Comparison of ENCODE assay signal across 13 cellular contexts in genomic region chr3:62097121-62097520, GRCh38.
"Had no signal": no experiment of that assay in that cellular context is flagged by ENCODE, and none has a peak within 500 bp of the region (broad histone marks: within the 10 kb centered on the region; RNA-seq: fewer than 3 reads in every experiment).

No MANE protein-coding gene starts in this region.

- H3K36me3 Mint-ChIP-seq: activated naive CD4-positive, alpha-beta T cell treated with anti-CD3 and anti-CD28 coated beads, Interleukin-2, amount 10 ng/mL, durations not matched to agents 7 days and 5 days; brain; stimulated activated naive B cell treated with anti-CD40 and anti-IgM and Interleukin-4, amounts not matched to agents 10 μg/mL and 1 μg/mL and 100 μg/mL, for 72 hours had no signal

- H3K9me3 Mint-ChIP-seq: activated naive CD4-positive, alpha-beta T cell treated with anti-CD3 and anti-CD28 coated beads, Interleukin-2, amount 10 ng/mL, durations not matched to agents 7 days and 5 days; activated T-helper 2 cell treated with anti-CD3 and anti-CD28 coated beads, Interferon-gamma antibody, Interleukin-2, Interleukin-4, amounts not matched to agents 10 μg/mL and 5 μg/mL and 100 μg/mL, durations not matched to agents 14 hours and 24 hours and 36 hours; brain; neural crest cell had no signal

- H3K27ac Mint-ChIP-seq: activated naive CD4-positive, alpha-beta T cell treated with anti-CD3 and anti-CD28 coated beads, Interleukin-2, amount 10 ng/mL, durations not matched to agents 7 days and 5 days; activated T-helper 2 cell treated with anti-CD3 and anti-CD28 coated beads, Interferon-gamma antibody, Interleukin-2, Interleukin-4, amounts not matched to agents 10 μg/mL and 5 μg/mL and 100 μg/mL, durations not matched to agents 14 hours and 24 hours and 36 hours; brain; stimulated activated naive B cell treated with anti-CD40 and anti-IgM and Interleukin-4, amounts not matched to agents 10 μg/mL and 1 μg/mL and 100 μg/mL, for 72 hours had no signal

- H3K36me3 ChIP-seq: adrenal gland, spleen had no signal

- DNase-seq: activated naive CD4-positive, alpha-beta T cell treated with anti-CD3 and anti-CD28 coated beads, Interleukin-2, amount 10 ng/mL, durations not matched to agents 7 days and 5 days; adrenal gland; effector memory CD4-positive, alpha-beta T cell; head of caudate nucleus; mesendoderm; spleen; stimulated activated CD4-positive, alpha-beta T cell treated with anti-CD3 and anti-CD28 coated beads, Interleukin-1b, Interleukin-23, amount 100 ng/mL, for 48 hours; stimulated activated naive B cell treated with anti-CD40 and anti-IgM and Interleukin-4, amounts not matched to agents 10 μg/mL and 1 μg/mL and 100 μg/mL, for 72 hours; T-helper 2 cell had no signal

- H3K4me1 ChIP-seq: adrenal gland, spleen had no signal

- H3K4me3 ChIP-seq: adrenal gland, spleen had no signal

- ATAC-seq: stimulated activated naive B cell treated with anti-CD40 and anti-IgM and Interleukin-4, amounts not matched to agents 10 μg/mL and 1 μg/mL and 100 μg/mL, for 72 hours had no signal

- H3K4me3 Mint-ChIP-seq: activated naive CD4-positive, alpha-beta T cell treated with anti-CD3 and anti-CD28 coated beads, Interleukin-2, amount 10 ng/mL, durations not matched to agents 7 days and 5 days; brain; neural crest cell; stimulated activated naive B cell treated with anti-CD40 and anti-IgM and Interleukin-4, amounts not matched to agents 10 μg/mL and 1 μg/mL and 100 μg/mL, for 72 hours had no signal

- H3K4me1 Mint-ChIP-seq: activated naive CD4-positive, alpha-beta T cell treated with anti-CD3 and anti-CD28 coated beads, Interleukin-2, amount 10 ng/mL, durations not matched to agents 7 days and 5 days; stimulated activated naive B cell treated with anti-CD40 and anti-IgM and Interleukin-4, amounts not matched to agents 10 μg/mL and 1 μg/mL and 100 μg/mL, for 72 hours had no signal

- H3K27me3 Mint-ChIP-seq: activated naive CD4-positive, alpha-beta T cell treated with anti-CD3 and anti-CD28 coated beads, Interleukin-2, amount 10 ng/mL, durations not matched to agents 7 days and 5 days; brain; stimulated activated naive B cell treated with anti-CD40 and anti-IgM and Interleukin-4, amounts not matched to agents 10 μg/mL and 1 μg/mL and 100 μg/mL, for 72 hours had no signal

- H3K27ac ChIP-seq: adrenal gland, spleen had no signal

- FAIRE-seq: keratinocyte had no signal

- H3K9me3 ChIP-seq: adrenal gland, spleen had no signal

- H3K27me3 ChIP-seq: adrenal gland, spleen had no signal
